Comparison of ENCODE assay signal across 18 cellular contexts in genomic region chr1:214569357-214570004, GRCh38. TPM values are rescaled to one million over a fixed set of nuclear protein-coding genes. Genes with fewer than 3 reads are reported as not detected.
A peak's percentile ranks its signal among the peaks of the same experiment; 100 is the strongest.
DNase-seq lines count a peak whose midpoint lies in the region; ATAC-seq and TF ChIP-seq lines count a peak whose summit lies in the region.
"Had no signal": no experiment of that assay in that cellular context is flagged by ENCODE, and none has a peak within 500 bp of the region (broad histone marks: within the 10 kb centered on the region; RNA-seq: fewer than 3 reads in every experiment).

No MANE protein-coding gene starts in this region.

- CTCF ChIA-PET in AG04450 (lab: Charles Lee) = interaction anchor here (4.5 kb wide), 1 partner anchor 237 kb away, joined by 17 read pairs; no protein-coding TSS in a partner anchor

- POLR2A ChIA-PET in AG04450 (lab: Yijun Ruan, JAX) = no interaction called here

- H2AFZ ChIP-seq in hepatocyte = no peak overlapping the region

- H3K9me3 ChIP-seq in AG04450 (ENCODE audit: control insufficient read depth, insufficient read depth, low read length) = no peaks in the 10 kb centered on the region
- H3K9me3 ChIP-seq in hepatocyte (ENCODE audit: low read depth) = no peaks in the 10 kb centered on the region
- H3K9me3 ChIP-seq in transverse colon = no peaks in the 10 kb centered on the region
- H3K9me3 ChIP-seq: heart left ventricle, ovary, SJCRH30 had no signal

- intact Hi-C loops in transverse colon (cut with DNase I; ENCODE audit: low total_unique reads) = no loop called here

- H3K4me3 ChIP-seq in AG04450 (ENCODE audit: low read depth, low read length) = no peak overlapping the region
- H3K4me3 ChIP-seq in hepatocyte = no peak overlapping the region
- no peak overlapping the region for H3K4me3 ChIP-seq in transverse colon
- H3K4me3 ChIP-seq: heart left ventricle, ovary, SJCRH30 had no signal

- H3K27me3 ChIP-seq in AG04450 (ENCODE audit: control insufficient read depth, insufficient read depth, low read length) (no peaks in the 10 kb centered on the region), foreskin keratinocyte (no peaks in the 10 kb centered on the region), hepatocyte (no peaks in the 10 kb centered on the region), transverse colon (no peaks in the 10 kb centered on the region)
- H3K27me3 ChIP-seq: heart left ventricle, ovary, SJCRH30 had no signal

- H3K4me2 ChIP-seq in hepatocyte = no peak overlapping the region

- H3K79me2 ChIP-seq in hepatocyte = no peaks in the 10 kb centered on the region

- WGBS in hepatocyte (ENCODE audit: low lambda C conversion rate, missing lambda C conversion rate) = 68% methylated on average over 2 of the region's 2 CpGs
- WGBS in transverse colon (ENCODE audit: low coverage in 1 of 2), 2 donors = 65 to 91% methylated on average over 2 of the region's 2 CpGs

- H3K27ac ChIP-seq in AG04450 (ENCODE audit: low read depth, low read length) (peak overlapping the region; percentile 55), foreskin keratinocyte (no peak overlapping the region), hepatocyte (no peak overlapping the region), transverse colon (no peak overlapping the region)
- H3K27ac ChIP-seq: heart left ventricle, HL-60, ovary, SJCRH30 had no signal

- TF ChIP-seq CTCF in AG04450 (IDR thresholded peaks at IDR 0.05; ENCODE audit: low read depth, low read length) = no peak
- TF ChIP-seq CTCF in foreskin keratinocyte (conservative IDR thresholded peaks at IDR 0.05) = no peak
- no peak for TF ChIP-seq CTCF in hepatocyte (IDR thresholded peaks at IDR 0.05; ENCODE audit: poor library complexity)
- TF ChIP-seq CTCF in transverse colon (IDR thresholded peaks at IDR 0.05) = no peak

- ATAC-seq in foreskin keratinocyte = peak; percentile 65
- ATAC-seq: effector memory CD8-positive, alpha-beta T cell had no signal

- no peaks in the 10 kb centered on the region for H4K20me1 ChIP-seq in hepatocyte (ENCODE audit: insufficient read depth, poor library complexity, severe bottlenecking)

- no peaks in the 10 kb centered on the region for H3K9me2 ChIP-seq in hepatocyte (replicated peaks; ENCODE audit: insufficient read depth)

- H3K4me1 ChIP-seq in foreskin keratinocyte (peaks cover 69% of the 10 kb centered on the region), hepatocyte (ENCODE audit: insufficient read depth) (peaks cover 12% of the 10 kb centered on the region), transverse colon (peaks cover 0 to 16% (median 3%) of the 10 kb centered on the region in 4 donors)

- H3K36me3 ChIP-seq in hepatocyte (replicated peaks; ENCODE audit: insufficient read depth, low read depth) (no peaks in the 10 kb centered on the region), transverse colon (no peaks in the 10 kb centered on the region)
- H3K36me3 ChIP-seq: heart left ventricle, ovary, SJCRH30 had no signal

- no peak for TF ChIP-seq POLR2A in transverse colon (IDR thresholded peaks at IDR 0.05)

- in situ Hi-C loops in transverse colon (cut with MboI; ENCODE audit: low pct_ligation_motif_present in 1 of 4, low pct_unique_long_range_greater_than_20kb in 1 of 4, low sequenced_read_pairs in 3 of 4) = no loop called here

- no peak for TF ChIP-seq EP300 in transverse colon (IDR thresholded peaks at IDR 0.05; ENCODE audit: low read depth)

- DNase-seq in AG04450 (ENCODE audit: low read depth, low spot score) (no peak), HT1080 (ENCODE audit: low read depth) (peak; percentile 78), amniotic epithelial cell (ENCODE audit: low read depth) (peak; percentile 62), foreskin keratinocyte (peak in 1 of 2 donors; percentile 69), NCI-H1048 (lab: John Stamatoyannopoulos, UW) (no peak), foreskin melanocyte (no peak), hepatocyte (ENCODE audit: low spot score) (no peak), transverse colon (no peak)
- DNase-seq: activated CD8-positive, alpha-beta memory T cell treated with anti-CD3 and anti-CD28 coated beads for 24 hours; activated gamma-delta T cell treated with Interleukin-2 at 50 U/mL for 16 hours; DMS53; effector memory CD8-positive, alpha-beta T cell; heart left ventricle; left cardiac atrium; ovary; SJCRH30 had no signal

RNA-seq across cellular contexts. Expression of gene PTPN14, which starts 18.1 kb away (rescaled TPM):
- polyA plus RNA-seq in AG04450 (2011; rRNA removed) (30.3 and 34.2 TPM in 2 replicates), foreskin keratinocyte (5.0 and 6.2 TPM in 2 replicates), hepatocyte (7.3 and 9.5 TPM in 2 replicates)
- 115 and 122 TPM in 2 replicates for polyA minus RNA-seq in AG04450 (2011; rRNA and poly(A)+ RNA removed)
- total RNA-seq in HT1080 (2014; rRNA removed; shearing (Covaris generic)) = 47.5 and 63.0 TPM in 2 replicates
- 45.8 and 70.0 TPM in 2 replicates for polyA plus RNA-seq in HT1080 (2015; cell fraction: cytosol; rRNA removed)
- 104 and 120 TPM in 2 replicates for polyA plus RNA-seq in HT1080 (2015; cell fraction: nucleus; rRNA removed)
- total RNA-seq in foreskin keratinocyte (47.6 and 48.2 TPM in 2 replicates), hepatocyte (17.9 and 21.7 TPM in 2 replicates), transverse colon (1 to 10 TPM; 4.5 to 9.7 (median 7.1) TPM)
- total RNA-seq: B cell had no signal

RNA-seq across cellular contexts. Expression of gene CENPF, which starts 33.5 kb away (rescaled TPM):
- 11.1 and 17.5 TPM in 2 replicates for polyA plus RNA-seq in AG04450 (2011; rRNA removed)
- polyA minus RNA-seq in AG04450 (2011; rRNA and poly(A)+ RNA removed) = 7.4 and 14.5 TPM in 2 replicates
- total RNA-seq in HT1080 (2014; rRNA removed; shearing (Covaris generic)) = 67.4 and 85.6 TPM in 2 replicates
- 43.7 and 65.0 TPM in 2 replicates for polyA plus RNA-seq in HT1080 (2015; cell fraction: cytosol; rRNA removed)
- 204 and 219 TPM in 2 replicates for polyA plus RNA-seq in HT1080 (2015; cell fraction: nucleus; rRNA removed)
- 53.0 and 70.7 TPM in 2 replicates for total RNA-seq in foreskin keratinocyte
- polyA plus RNA-seq in foreskin keratinocyte = 20.2 and 33.9 TPM in 2 replicates
- total RNA-seq in hepatocyte = 16.8 and 18.3 TPM in 2 replicates
- polyA plus RNA-seq in hepatocyte = 8.3 and 15.3 TPM in 2 replicates
- total RNA-seq in transverse colon = 10 to 100 TPM in 1 of 4 donors, 1 to 10 TPM in 3; 1.5 to 49.8 (median 3.4) TPM

Comparison
In these comparisons a context has a peak if more than half of its experiments do, and no peak if none do; other contexts are left out.
1. DNase-seq: peak in HT1080 (single experiment) and amniotic epithelial cell (single experiment); none in AG04450 (single experiment), NCI-H1048 (single experiment), foreskin melanocyte (single experiment), hepatocyte (single experiment) and transverse colon (single experiment).